1 cellular context compared by ENCODE assay signal in genomic region chr1:20787100-20787774, GRCh38.
TF ChIP-seq lines count a peak whose summit lies in the region.

TSS of gene HP1BP3 (minus strand) at chr1:20787307. CDS start at chr1:20780440, 6,867 bp downstream.

TF ChIP-seq in HepG2, 621 proteins besides CTCF, POLR2A, EP300 and RAD21 (continued from another document and continues in another):
- TF ChIP-seq, protein P1, sequence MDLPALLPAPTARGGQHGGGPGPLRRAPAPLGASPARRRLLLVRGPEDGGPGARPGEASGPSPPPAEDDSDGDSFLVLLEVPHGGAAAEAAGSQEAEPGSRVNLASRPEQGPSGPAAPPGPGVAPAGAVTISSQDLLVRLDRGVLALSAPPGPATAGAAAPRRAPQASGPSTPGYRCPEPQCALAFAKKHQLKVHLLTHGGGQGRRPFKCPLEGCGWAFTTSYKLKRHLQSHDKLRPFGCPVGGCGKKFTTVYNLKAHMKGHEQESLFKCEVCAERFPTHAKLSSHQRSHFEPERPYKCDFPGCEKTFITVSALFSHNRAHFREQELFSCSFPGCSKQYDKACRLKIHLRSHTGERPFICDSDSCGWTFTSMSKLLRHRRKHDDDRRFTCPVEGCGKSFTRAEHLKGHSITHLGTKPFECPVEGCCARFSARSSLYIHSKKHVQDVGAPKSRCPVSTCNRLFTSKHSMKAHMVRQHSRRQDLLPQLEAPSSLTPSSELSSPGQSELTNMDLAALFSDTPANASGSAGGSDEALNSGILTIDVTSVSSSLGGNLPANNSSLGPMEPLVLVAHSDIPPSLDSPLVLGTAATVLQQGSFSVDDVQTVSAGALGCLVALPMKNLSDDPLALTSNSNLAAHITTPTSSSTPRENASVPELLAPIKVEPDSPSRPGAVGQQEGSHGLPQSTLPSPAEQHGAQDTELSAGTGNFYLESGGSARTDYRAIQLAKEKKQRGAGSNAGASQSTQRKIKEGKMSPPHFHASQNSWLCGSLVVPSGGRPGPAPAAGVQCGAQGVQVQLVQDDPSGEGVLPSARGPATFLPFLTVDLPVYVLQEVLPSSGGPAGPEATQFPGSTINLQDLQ (CRISPR knock-in tag; IDR thresholded peaks at IDR 0.05), result no peak
- TF ChIP-seq ZNF749 (CRISPR knock-in tag; IDR thresholded peaks at IDR 0.05; ENCODE audit: borderline replicate concordance) (no peak), ZNF121 (CRISPR knock-in tag; IDR thresholded peaks at IDR 0.05) (no peak), ZNF841 (CRISPR knock-in tag; IDR thresholded peaks at IDR 0.05; ENCODE audit: borderline replicate concordance) (0 out of 2 replicates have a peak, but pooled peaks have one; percentile 19), NCOA1 (CRISPR knock-in tag; IDR thresholded peaks at IDR 0.05) (no peak), AKAP8 (CRISPR knock-in tag; IDR thresholded peaks at IDR 0.05) (no peak), ZBTB10 (CRISPR knock-in tag; IDR thresholded peaks at IDR 0.05; ENCODE audit: borderline replicate concordance) (no peak), ZNF383 (CRISPR knock-in tag; IDR thresholded peaks at IDR 0.05; ENCODE audit: borderline replicate concordance) (no peak), BRCA1 (CRISPR knock-in tag; IDR thresholded peaks at IDR 0.05) (no peak), IRF2 (CRISPR knock-in tag; IDR thresholded peaks at IDR 0.05) (no peak), PAF1 (CRISPR knock-in tag; IDR thresholded peaks at IDR 0.05) (no peak), MYNN (CRISPR knock-in tag; IDR thresholded peaks at IDR 0.05; ENCODE audit: low read depth) (no peak), PHB2 (IDR thresholded peaks at IDR 0.05; ENCODE audit: partially characterized antibody) (no peak), ISX (CRISPR knock-in tag; conservative IDR thresholded peaks at IDR 0.05) (no peak), ZEB1 (IDR thresholded peaks at IDR 0.05; ENCODE audit: insufficient replicate concordance, low read depth) (no peak), DPF2 (CRISPR knock-in tag; IDR thresholded peaks at IDR 0.05; ENCODE audit: borderline replicate concordance, low read depth) (no peak), ZBTB43 (CRISPR knock-in tag; conservative IDR thresholded peaks at IDR 0.05) (no peak), CREB3 (CRISPR knock-in tag; IDR thresholded peaks at IDR 0.05) (peak; percentile 56; the same call in 1 of the 2 replicates), TAF1 (CRISPR knock-in tag; IDR thresholded peaks at IDR 0.05) (peak; percentile 66), PAX8 (CRISPR knock-in tag; IDR thresholded peaks at IDR 0.05; ENCODE audit: borderline replicate concordance) (peak; percentile 32; the same call in 1 of the 2 replicates), MIER2 (CRISPR knock-in tag; IDR thresholded peaks at IDR 0.05) (no peak), SSRP1 (CRISPR knock-in tag; IDR thresholded peaks at IDR 0.05) (no peak), ZNF33A (CRISPR knock-in tag; IDR thresholded peaks at IDR 0.05; ENCODE audit: borderline replicate concordance) (no peak), ZNF740 (CRISPR knock-in tag; IDR thresholded peaks at IDR 0.05) (no peak), ZNF564 (CRISPR knock-in tag; IDR thresholded peaks at IDR 0.05) (no peak), ZNF605 (CRISPR knock-in tag; IDR thresholded peaks at IDR 0.05) (no peak), ATAD3A (CRISPR knock-in tag; IDR thresholded peaks at IDR 0.05) (no peak), ZNF296 (CRISPR knock-in tag; conservative IDR thresholded peaks at IDR 0.05) (no peak), HNRNPL (IDR thresholded peaks at IDR 0.05; ENCODE audit: low read depth, low read length) (no peak), NFYC (CRISPR knock-in tag; IDR thresholded peaks at IDR 0.05) (no peak; the same call in 1 of the 2 replicates), KAT2B (IDR thresholded peaks at IDR 0.05; ENCODE audit: borderline replicate concordance, low read depth, low read length) (no peak), KLF16 (CRISPR knock-in tag; IDR thresholded peaks at IDR 0.05) (0 out of 4 replicates have a peak, but pooled peaks of 1 of the 2 experiments have one; percentile 14), NCOR1 (IDR thresholded peaks at IDR 0.05; ENCODE audit: borderline replicate concordance, low read length) (no peak), ZBTB7A (CRISPR knock-in tag; IDR thresholded peaks at IDR 0.05) (no peak), KAT7 (CRISPR knock-in tag; IDR thresholded peaks at IDR 0.05; ENCODE audit: borderline replicate concordance) (no peak), ZNF770 (CRISPR knock-in tag; IDR thresholded peaks at IDR 0.05) (0 out of 2 replicates have a peak, but pooled peaks have one; percentile 0), JARID2 (CRISPR knock-in tag; IDR thresholded peaks at IDR 0.05; ENCODE audit: insufficient replicate concordance) (no peak), CAMTA2 (CRISPR knock-in tag; IDR thresholded peaks at IDR 0.05; ENCODE audit: borderline replicate concordance) (no peak), SIN3B (IDR thresholded peaks at IDR 0.05; ENCODE audit: low read length) (no peak), ZNF441 (CRISPR knock-in tag; IDR thresholded peaks at IDR 0.05; ENCODE audit: borderline replicate concordance) (no peak)
- TF ChIP-seq, protein P2, sequence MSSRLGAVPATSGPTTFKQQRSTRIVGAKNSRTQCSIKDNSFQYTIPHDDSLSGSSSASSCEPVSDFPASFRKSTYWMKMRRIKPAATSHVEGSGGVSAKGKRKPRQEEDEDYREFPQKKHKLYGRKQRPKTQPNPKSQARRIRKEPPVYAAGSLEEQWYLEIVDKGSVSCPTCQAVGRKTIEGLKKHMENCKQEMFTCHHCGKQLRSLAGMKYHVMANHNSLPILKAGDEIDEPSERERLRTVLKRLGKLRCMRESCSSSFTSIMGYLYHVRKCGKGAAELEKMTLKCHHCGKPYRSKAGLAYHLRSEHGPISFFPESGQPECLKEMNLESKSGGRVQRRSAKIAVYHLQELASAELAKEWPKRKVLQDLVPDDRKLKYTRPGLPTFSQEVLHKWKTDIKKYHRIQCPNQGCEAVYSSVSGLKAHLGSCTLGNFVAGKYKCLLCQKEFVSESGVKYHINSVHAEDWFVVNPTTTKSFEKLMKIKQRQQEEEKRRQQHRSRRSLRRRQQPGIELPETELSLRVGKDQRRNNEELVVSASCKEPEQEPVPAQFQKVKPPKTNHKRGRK (CRISPR knock-in tag; IDR thresholded peaks at IDR 0.05), result no peak
- TF ChIP-seq, protein P3, sequence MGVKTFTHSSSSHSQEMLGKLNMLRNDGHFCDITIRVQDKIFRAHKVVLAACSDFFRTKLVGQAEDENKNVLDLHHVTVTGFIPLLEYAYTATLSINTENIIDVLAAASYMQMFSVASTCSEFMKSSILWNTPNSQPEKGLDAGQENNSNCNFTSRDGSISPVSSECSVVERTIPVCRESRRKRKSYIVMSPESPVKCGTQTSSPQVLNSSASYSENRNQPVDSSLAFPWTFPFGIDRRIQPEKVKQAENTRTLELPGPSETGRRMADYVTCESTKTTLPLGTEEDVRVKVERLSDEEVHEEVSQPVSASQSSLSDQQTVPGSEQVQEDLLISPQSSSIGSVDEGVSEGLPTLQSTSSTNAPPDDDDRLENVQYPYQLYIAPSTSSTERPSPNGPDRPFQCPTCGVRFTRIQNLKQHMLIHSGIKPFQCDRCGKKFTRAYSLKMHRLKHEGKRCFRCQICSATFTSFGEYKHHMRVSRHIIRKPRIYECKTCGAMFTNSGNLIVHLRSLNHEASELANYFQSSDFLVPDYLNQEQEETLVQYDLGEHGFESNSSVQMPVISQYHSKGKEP (CRISPR knock-in tag; IDR thresholded peaks at IDR 0.05), result no peak
- TF ChIP-seq, protein P4, sequence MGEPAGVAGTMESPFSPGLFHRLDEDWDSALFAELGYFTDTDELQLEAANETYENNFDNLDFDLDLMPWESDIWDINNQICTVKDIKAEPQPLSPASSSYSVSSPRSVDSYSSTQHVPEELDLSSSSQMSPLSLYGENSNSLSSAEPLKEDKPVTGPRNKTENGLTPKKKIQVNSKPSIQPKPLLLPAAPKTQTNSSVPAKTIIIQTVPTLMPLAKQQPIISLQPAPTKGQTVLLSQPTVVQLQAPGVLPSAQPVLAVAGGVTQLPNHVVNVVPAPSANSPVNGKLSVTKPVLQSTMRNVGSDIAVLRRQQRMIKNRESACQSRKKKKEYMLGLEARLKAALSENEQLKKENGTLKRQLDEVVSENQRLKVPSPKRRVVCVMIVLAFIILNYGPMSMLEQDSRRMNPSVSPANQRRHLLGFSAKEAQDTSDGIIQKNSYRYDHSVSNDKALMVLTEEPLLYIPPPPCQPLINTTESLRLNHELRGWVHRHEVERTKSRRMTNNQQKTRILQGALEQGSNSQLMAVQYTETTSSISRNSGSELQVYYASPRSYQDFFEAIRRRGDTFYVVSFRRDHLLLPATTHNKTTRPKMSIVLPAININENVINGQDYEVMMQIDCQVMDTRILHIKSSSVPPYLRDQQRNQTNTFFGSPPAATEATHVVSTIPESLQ (CRISPR knock-in tag; conservative IDR thresholded peaks at IDR 0.05), result no peak
- TF ChIP-seq, protein P5, sequence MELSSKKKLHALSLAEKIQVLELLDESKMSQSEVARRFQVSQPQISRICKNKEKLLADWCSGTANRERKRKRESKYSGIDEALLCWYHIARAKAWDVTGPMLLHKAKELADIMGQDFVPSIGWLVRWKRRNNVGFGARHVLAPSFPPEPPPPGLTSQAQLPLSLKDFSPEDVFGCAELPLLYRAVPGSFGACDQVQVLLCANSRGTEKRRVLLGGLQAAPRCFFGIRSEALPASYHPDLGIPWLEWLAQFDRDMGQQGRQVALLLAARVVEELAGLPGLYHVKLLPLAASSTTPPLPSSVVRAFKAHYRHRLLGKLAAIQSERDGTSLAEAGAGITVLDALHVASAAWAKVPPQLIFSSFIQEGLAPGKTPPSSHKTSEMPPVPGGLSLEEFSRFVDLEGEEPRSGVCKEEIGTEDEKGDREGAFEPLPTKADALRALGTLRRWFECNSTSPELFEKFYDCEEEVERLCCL (CRISPR knock-in tag; IDR thresholded peaks at IDR 0.05; ENCODE audit: borderline replicate concordance), result no peak
- TF ChIP-seq, protein P6, sequence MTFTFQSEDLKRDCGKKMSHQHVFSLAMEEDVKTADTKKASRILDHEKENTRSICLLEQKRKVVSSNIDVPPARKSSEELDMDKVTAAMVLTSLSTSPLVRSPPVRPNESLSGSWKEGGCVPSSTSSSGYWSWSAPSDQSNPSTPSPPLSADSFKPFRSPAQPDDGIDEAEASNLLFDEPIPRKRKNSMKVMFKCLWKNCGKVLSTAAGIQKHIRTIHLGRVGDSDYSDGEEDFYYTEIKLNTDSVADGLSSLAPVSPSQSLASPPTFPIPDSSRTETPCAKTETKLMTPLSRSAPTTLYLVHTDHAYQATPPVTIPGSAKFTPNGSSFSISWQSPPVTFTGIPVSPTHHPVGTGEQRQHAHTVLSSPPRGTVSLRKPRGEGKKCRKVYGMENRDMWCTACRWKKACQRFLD (CRISPR knock-in tag; IDR thresholded peaks at IDR 0.05; ENCODE audit: borderline replicate concordance), result no peak; the same call in 1 of the 2 replicates
